1 cellular context compared by ENCODE assay signal in the genomic region with DNA sequence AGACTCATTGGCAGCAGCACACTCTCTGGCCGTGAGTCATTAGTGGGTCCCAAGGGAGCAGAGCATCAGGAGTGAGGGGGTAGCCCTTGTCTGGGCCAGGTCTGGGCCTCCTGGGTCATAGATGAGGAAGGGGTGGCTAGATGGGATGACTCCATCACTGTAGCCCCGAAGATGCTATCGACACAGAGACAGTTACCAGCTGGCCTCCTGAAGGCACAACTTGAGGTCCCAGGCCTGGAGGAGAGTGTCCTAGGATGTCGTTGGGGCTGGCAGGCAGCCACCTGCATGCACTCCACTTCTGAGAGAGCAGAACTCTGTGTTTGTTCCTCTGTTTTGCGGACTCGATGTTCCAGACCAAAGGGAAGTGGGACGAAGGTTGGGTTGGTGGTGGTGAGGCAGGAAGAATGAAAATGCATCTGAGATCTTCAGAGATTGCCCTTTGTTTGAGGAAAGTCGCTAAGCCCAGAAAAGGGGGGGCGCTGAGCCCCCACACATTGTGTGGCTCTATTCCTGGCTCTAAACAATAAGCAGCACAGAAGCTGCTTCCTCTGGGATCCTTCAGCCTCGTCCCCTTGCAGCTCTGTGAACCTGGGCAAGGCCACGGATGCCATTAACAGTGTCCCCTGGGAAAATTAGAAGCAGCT.
TF ChIP-seq lines count a peak whose summit lies in the region.

No MANE protein-coding gene starts in this region.

TF ChIP-seq in K562, 482 proteins besides CTCF, POLR2A, EP300 and RAD21 (continued from another document):
- TF ChIP-seq MXD1 (CRISPR knock-in tag; IDR thresholded peaks at IDR 0.05; ENCODE audit: borderline replicate concordance, poor library complexity, severe bottlenecking) (no peak), PHF20 (IDR thresholded peaks at IDR 0.05; ENCODE audit: partially characterized antibody) (no peak), RBM25 (IDR thresholded peaks at IDR 0.05; ENCODE audit: low read depth, low read length, severe bottlenecking) (no peak), POLR2AphosphoS2 (IDR thresholded peaks at IDR 0.05; ENCODE audit: low read length) (no peak), RNF2 (IDR thresholded peaks at IDR 0.05) (no peak), FOXK2 (conservative IDR thresholded peaks at IDR 0.05 in 1 of 2, IDR thresholded peaks at IDR 0.05 in 1 of 2; ENCODE audit: low read depth in 2 of 2) (peak in 1 of 2 experiments; percentile 81; a peak in 2 of 4 replicates), HDGF (IDR thresholded peaks at IDR 0.05) (no peak), NONO (IDR thresholded peaks at IDR 0.05; ENCODE audit: low read depth in 2 of 2, low read length in 1 of 2) (peak in 1 of 2 experiments; percentile 95; a peak in 2 of 4 replicates), EHMT2 (IDR thresholded peaks at IDR 0.05) (no peak), ESRRB (CRISPR knock-in tag; IDR thresholded peaks at IDR 0.05; ENCODE audit: borderline replicate concordance) (no peak), ZBTB7A (IDR thresholded peaks at IDR 0.05; ENCODE audit: borderline replicate concordance, control insufficient read depth, low read depth, low read length) (no peak), ZNF24 (IDR thresholded peaks at IDR 0.05) (no peak)
- TF ChIP-seq, protein P1, sequence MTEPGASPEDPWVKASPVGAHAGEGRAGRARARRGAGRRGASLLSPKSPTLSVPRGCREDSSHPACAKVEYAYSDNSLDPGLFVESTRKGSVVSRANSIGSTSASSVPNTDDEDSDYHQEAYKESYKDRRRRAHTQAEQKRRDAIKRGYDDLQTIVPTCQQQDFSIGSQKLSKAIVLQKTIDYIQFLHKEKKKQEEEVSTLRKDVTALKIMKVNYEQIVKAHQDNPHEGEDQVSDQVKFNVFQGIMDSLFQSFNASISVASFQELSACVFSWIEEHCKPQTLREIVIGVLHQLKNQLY (CRISPR knock-in tag; conservative IDR thresholded peaks at IDR 0.05): no peak
- TF ChIP-seq, protein P2, sequence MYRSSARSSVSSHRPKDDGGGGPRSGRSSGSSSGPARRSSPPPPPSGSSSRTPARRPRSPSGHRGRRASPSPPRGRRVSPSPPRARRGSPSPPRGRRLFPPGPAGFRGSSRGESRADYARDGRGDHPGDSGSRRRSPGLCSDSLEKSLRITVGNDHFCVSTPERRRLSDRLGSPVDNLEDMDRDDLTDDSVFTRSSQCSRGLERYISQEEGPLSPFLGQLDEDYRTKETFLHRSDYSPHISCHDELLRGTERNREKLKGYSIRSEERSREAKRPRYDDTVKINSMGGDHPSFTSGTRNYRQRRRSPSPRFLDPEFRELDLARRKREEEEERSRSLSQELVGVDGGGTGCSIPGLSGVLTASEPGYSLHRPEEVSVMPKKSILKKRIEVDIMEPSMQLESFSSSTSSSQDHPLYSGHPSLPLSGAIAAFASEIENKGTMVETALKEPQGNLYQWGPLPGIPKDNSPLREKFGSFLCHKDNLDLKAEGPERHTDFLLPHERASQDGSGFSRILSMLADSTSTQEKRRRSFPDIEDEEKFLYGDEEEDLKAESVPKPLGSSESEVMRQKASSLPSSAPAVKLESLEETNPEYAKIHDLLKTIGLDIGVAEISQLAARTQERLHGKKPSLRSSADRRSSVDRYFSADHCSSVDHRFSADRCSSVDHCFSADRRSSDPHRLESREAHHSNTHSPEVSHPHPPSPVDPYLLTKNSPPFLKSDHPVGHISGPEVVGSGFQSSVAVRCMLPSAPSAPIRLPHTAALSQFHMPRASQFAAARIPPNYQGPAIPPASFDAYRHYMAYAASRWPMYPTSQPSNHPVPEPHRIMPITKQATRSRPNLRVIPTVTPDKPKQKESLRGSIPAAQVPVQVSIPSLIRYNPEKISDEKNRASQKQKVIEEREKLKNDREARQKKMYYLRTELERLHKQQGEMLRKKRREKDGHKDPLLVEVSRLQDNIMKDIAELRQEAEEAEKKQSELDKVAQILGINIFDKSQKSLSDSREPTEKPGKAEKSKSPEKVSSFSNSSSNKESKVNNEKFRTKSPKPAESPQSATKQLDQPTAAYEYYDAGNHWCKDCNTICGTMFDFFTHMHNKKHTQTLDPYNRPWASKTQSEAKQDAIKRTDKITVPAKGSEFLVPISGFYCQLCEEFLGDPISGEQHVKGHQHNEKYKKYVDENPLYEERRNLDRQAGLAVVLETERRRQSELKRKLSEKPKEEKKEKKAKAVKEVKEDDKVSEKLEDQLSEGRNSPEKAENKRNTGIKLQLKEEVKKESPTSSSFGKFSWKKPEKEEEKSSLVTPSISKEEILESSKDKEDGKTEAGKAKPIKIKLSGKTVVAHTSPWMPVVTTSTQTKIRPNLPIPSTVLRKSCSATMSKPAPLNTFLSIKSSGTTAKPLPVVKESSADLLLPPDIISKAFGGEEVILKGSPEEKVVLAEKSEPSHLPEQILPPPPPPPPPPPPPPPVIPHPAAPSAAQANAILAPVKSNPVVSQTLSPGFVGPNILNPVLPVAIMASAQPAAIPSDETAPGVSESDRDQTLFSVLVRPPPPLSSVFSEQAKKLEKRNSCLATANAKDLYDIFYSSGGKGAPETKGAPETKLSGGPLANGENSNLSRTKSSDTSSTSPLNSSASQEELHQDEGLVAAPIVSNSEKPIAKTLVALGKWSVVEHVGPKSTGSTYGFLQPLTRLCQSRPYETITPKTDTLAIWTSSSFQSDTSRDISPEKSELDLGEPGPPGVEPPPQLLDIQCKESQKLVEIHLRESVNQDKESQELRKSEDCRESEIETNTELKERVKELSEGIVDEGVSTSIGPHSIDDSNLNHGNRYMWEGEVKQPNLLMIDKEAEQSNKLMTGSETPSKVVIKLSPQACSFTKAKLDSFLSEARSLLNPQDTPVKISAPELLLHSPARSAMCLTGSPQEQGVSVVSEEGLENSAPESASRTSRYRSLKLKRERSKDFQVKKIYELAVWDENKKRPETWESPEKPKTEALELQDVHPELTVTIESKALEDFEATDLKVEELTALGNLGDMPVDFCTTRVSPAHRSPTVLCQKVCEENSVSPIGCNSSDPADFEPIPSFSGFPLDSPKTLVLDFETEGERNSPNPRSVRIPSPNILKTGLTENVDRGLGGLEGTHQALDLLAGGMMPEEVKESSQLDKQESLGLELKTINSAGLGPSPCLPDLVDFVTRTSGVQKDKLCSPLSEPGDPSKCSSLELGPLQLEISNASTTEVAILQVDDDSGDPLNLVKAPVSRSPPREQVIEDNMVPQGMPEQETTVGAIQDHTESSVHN (IDR thresholded peaks at IDR 0.05; ENCODE audit: borderline replicate concordance in 1 of 2, low read depth in 1 of 2): no peak
- TF ChIP-seq, protein P3, sequence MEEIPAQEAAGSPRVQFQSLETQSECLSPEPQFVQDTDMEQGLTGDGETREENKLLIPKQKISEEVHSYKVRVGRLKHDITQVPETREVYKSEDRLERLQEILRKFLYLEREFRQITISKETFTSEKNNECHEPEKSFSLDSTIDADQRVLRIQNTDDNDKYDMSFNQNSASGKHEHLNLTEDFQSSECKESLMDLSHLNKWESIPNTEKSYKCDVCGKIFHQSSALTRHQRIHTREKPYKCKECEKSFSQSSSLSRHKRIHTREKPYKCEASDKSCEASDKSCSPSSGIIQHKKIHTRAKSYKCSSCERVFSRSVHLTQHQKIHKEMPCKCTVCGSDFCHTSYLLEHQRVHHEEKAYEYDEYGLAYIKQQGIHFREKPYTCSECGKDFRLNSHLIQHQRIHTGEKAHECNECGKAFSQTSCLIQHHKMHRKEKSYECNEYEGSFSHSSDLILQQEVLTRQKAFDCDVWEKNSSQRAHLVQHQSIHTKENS (CRISPR knock-in tag; IDR thresholded peaks at IDR 0.05): no peak
- TF ChIP-seq, protein P4, sequence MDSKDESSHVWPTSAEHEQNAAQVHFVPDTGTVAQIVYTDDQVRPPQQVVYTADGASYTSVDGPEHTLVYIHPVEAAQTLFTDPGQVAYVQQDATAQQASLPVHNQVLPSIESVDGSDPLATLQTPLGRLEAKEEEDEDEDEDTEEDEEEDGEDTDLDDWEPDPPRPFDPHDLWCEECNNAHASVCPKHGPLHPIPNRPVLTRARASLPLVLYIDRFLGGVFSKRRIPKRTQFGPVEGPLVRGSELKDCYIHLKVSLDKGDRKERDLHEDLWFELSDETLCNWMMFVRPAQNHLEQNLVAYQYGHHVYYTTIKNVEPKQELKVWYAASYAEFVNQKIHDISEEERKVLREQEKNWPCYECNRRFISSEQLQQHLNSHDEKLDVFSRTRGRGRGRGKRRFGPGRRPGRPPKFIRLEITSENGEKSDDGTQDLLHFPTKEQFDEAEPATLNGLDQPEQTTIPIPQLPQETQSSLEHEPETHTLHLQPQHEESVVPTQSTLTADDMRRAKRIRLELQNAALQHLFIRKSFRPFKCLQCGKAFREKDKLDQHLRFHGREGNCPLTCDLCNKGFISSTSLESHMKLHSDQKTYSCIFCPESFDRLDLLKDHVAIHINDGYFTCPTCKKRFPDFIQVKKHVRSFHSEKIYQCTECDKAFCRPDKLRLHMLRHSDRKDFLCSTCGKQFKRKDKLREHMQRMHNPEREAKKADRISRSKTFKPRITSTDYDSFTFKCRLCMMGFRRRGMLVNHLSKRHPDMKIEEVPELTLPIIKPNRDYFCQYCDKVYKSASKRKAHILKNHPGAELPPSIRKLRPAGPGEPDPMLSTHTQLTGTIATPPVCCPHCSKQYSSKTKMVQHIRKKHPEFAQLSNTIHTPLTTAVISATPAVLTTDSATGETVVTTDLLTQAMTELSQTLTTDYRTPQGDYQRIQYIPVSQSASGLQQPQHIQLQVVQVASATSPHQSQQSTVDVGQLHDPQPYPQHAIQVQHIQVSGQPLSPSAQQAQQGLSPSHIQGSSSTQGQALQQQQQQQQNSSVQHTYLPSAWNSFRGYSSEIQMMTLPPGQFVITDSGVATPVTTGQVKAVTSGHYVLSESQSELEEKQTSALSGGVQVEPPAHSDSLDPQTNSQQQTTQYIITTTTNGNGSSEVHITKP (IDR thresholded peaks at IDR 0.05; ENCODE audit: partially characterized antibody): peak; percentile 99
